In the genomic region with DNA sequence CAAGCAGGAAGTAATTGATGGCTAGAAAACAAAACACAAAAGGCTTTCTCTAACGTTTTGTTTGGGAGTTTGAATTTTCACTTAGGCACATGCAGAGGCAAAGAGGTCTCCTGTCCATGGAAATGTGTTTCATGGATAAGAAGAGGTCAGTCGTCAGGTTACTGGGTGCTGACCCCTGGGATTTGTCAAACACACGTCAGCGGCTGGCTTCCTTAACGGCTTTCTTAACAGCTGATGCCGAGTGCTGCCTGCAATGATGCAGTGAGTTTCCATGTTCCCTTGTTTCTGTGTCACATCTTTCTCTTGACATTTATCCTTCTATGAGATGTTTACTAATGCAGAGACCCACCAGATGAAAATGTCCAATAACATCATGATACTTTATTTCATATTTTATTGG, we compare ENCODE assay signal across 1 cellular context.
TF ChIP-seq lines count a peak whose summit lies in the region.

No MANE protein-coding gene starts in this region.

TF ChIP-seq in GM23338, 12 proteins besides CTCF, POLR2A, EP300 and RAD21:
- TF ChIP-seq ZNF462 (CRISPR knock-in tag; IDR thresholded peaks at IDR 0.05) (no peak), STAT1 (IDR thresholded peaks at IDR 0.05; ENCODE audit: unreplicated experiment) (no peak), ZNF331 (CRISPR knock-in tag; IDR thresholded peaks at IDR 0.05; ENCODE audit: low read depth) (no peak), JUNB (IDR thresholded peaks at IDR 0.05; ENCODE audit: unreplicated experiment) (no peak), POLR2AphosphoS5 (IDR thresholded peaks at IDR 0.05; ENCODE audit: low read depth) (no peak), NANOG (IDR thresholded peaks at IDR 0.05; ENCODE audit: borderline replicate concordance) (no peak), CREB1 (CRISPR knock-in tag; IDR thresholded peaks at IDR 0.05; ENCODE audit: low read depth) (no peak), ZNF114 (CRISPR knock-in tag; IDR thresholded peaks at IDR 0.05) (no peak)
- TF ChIP-seq, protein P1, sequence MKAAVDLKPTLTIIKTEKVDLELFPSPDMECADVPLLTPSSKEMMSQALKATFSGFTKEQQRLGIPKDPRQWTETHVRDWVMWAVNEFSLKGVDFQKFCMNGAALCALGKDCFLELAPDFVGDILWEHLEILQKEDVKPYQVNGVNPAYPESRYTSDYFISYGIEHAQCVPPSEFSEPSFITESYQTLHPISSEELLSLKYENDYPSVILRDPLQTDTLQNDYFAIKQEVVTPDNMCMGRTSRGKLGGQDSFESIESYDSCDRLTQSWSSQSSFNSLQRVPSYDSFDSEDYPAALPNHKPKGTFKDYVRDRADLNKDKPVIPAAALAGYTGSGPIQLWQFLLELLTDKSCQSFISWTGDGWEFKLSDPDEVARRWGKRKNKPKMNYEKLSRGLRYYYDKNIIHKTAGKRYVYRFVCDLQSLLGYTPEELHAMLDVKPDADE (IDR thresholded peaks at IDR 0.05): no peak
TF ChIP-seq in GM23338: peak in this region for 0.
